In genomic region chr11:38648597-38648996, GRCh38 we compare ENCODE assay signal across 15 cellular contexts.
DNase-seq lines count a peak whose midpoint lies in the region; ATAC-seq, FAIRE-seq and TF ChIP-seq lines count a peak whose summit lies in the region.
"Had no signal": no experiment of that assay in that cellular context is flagged by ENCODE, and none has a peak within 500 bp of the region (broad histone marks: within the 10 kb centered on the region; RNA-seq: fewer than 3 reads in every experiment).

No MANE protein-coding gene starts in this region.

- no peaks in the 10 kb centered on the region for H3K79me2 ChIP-seq in mammary epithelial cell (ENCODE audit: insufficient read depth, low read length)
- no peaks in the 10 kb centered on the region for H3K79me2 ChIP-seq in astrocyte (ENCODE audit: insufficient read depth, low read length)

- no peaks in the 10 kb centered on the region for H3K9me3 ChIP-seq in mammary epithelial cell (replicated peaks; ENCODE audit: insufficient read depth, low read length)
- H3K9me3 ChIP-seq in astrocyte (ENCODE audit: insufficient read depth, low read depth, low read length) = no peaks in the 10 kb centered on the region
- H3K9me3 ChIP-seq in left lung = no peaks in the 10 kb centered on the region
- no peaks in the 10 kb centered on the region for H3K9me3 ChIP-seq in left ventricle myocardium inferior (replicated peaks)
- H3K9me3 ChIP-seq: BLaER1, Caco-2 had no signal

- no peaks in the 10 kb centered on the region for H3K4me1 Mint-ChIP-seq in MCF 10A (ENCODE audit: insufficient read depth, unreplicated experiment)
- H3K4me1 Mint-ChIP-seq in astrocyte (ENCODE audit: low read depth, unreplicated experiment) = no peaks in the 10 kb centered on the region
- H3K4me1 Mint-ChIP-seq: CD8-positive, alpha-beta memory T cell had no signal

- CTCF ChIA-PET in mammary epithelial cell (lab: Charles Lee; ENCODE audit: low non-redundant PET) (no interaction called here), MCF 10A (lab: Yijun Ruan, JAX) (no interaction called here)

- FAIRE-seq in astrocyte (lab: Jason Lieb, UNC) = no peak

- BruUV-seq in mammary epithelial cell (replicated peaks; lab: Mats Ljungman, UMichigan) = no TSS peak
- no TSS peak for BruUV-seq in MCF 10A (replicated peaks; lab: Mats Ljungman, UMichigan)

- intact Hi-C loops in mammary epithelial cell (cut with micrococcal nuclease) (no loop called here), MCF 10A (cut with micrococcal nuclease) (no loop called here), left lung (cut with DNase I) (no loop called here), left ventricle myocardium inferior (cut with micrococcal nuclease) (no loop called here)

- H3K36me3 ChIP-seq in mammary epithelial cell (ENCODE audit: insufficient read depth, low read length) = no peaks in the 10 kb centered on the region
- H3K36me3 ChIP-seq in astrocyte (ENCODE audit: insufficient read depth, low read length) = no peaks in the 10 kb centered on the region
- H3K36me3 ChIP-seq in left lung = no peaks in the 10 kb centered on the region
- H3K36me3 ChIP-seq in left ventricle myocardium inferior = no peaks in the 10 kb centered on the region
- H3K36me3 ChIP-seq: BLaER1 had no signal

- H3K9me3 Mint-ChIP-seq in MCF 10A (ENCODE audit: unreplicated experiment) (no peaks in the 10 kb centered on the region), astrocyte (ENCODE audit: unreplicated experiment) (no peaks in the 10 kb centered on the region)

- H3K27me3 ChIP-seq in mammary epithelial cell (ENCODE audit: insufficient read depth, low read length) (no peaks in the 10 kb centered on the region), astrocyte (ENCODE audit: insufficient read depth, low read length) (no peaks in the 10 kb centered on the region), foreskin keratinocyte (no peaks in the 10 kb centered on the region), left lung (no peaks in the 10 kb centered on the region), left ventricle myocardium inferior (ENCODE audit: low read depth) (no peaks in the 10 kb centered on the region)
- H3K27me3 ChIP-seq: BLaER1 had no signal

- peak; percentile 62 for ATAC-seq in foreskin keratinocyte
- no peak for ATAC-seq in left lung
- ATAC-seq: HCT116 had no signal

- POLR2A ChIA-PET in MCF 10A (lab: Yijun Ruan, JAX) = no interaction called here

- TF ChIP-seq CTCF in mammary epithelial cell (conservative IDR thresholded peaks at IDR 0.05 in 1 of 2, IDR thresholded peaks at IDR 0.05 in 1 of 2; ENCODE audit: extremely low read depth in 1 of 2, insufficient read depth in 1 of 2, low read depth in 1 of 2, low read length in 2 of 2) (no peak), MCF 10A (IDR thresholded peaks at IDR 0.05; ENCODE audit: unreplicated experiment) (no peak), astrocyte (IDR thresholded peaks at IDR 0.05; ENCODE audit: insufficient read depth, low read depth, low read length) (no peak), foreskin keratinocyte (conservative IDR thresholded peaks at IDR 0.05) (no peak), left lung (IDR thresholded peaks at IDR 0.05) (no peak), left ventricle myocardium inferior (IDR thresholded peaks at IDR 0.05; ENCODE audit: borderline replicate concordance) (no peak)

- H3K4me1 ChIP-seq in mammary epithelial cell (ENCODE audit: insufficient read depth, low read length) (no peaks in the 10 kb centered on the region), astrocyte (ENCODE audit: insufficient read depth, low read length) (no peaks in the 10 kb centered on the region), foreskin keratinocyte (no peaks in the 10 kb centered on the region), left lung (no peaks in the 10 kb centered on the region), left ventricle myocardium inferior (no peaks in the 10 kb centered on the region)
- H3K4me1 ChIP-seq: BLaER1, Caco-2 had no signal

- H3K4me2 ChIP-seq in mammary epithelial cell (ENCODE audit: insufficient read depth, low read depth, low read length) (no peak overlapping the region), astrocyte (ENCODE audit: low read length) (no peak overlapping the region)
- H3K4me2 ChIP-seq: BLaER1 had no signal

- dilution Hi-C loops in mammary epithelial cell (cut with HindIII; ENCODE audit: low sequenced_read_pairs) = no loop called here

- H3K4me3 Mint-ChIP-seq in MCF 10A (ENCODE audit: unreplicated experiment) (no peak overlapping the region), astrocyte (ENCODE audit: unreplicated experiment) (no peak overlapping the region)
- H3K4me3 Mint-ChIP-seq: CD8-positive, alpha-beta memory T cell had no signal

- DNase-seq in mammary epithelial cell (peak; percentile 16), MCF 10A (ENCODE audit: unreplicated experiment) (no peak), astrocyte (ENCODE audit: low read depth) (peak; percentile 0), foreskin keratinocyte (peak in 1 of 2 donors; percentile 37), left lung (no peak), NCI-H2081 treated with DMSO at 0.1 percent for 48 hours (lab: John Stamatoyannopoulos, UW) (no peak), left ventricle myocardium inferior (no peak)
- DNase-seq: Caco-2; CD8-positive, alpha-beta memory T cell; DND-41; GDM1 had no signal

- H3K27ac Mint-ChIP-seq in MCF 10A (ENCODE audit: low read depth, unreplicated experiment) = no peak overlapping the region
- no peak overlapping the region for H3K27ac Mint-ChIP-seq in astrocyte (ENCODE audit: unreplicated experiment)
- H3K27ac Mint-ChIP-seq: CD8-positive, alpha-beta memory T cell had no signal

- in situ Hi-C loops in mammary epithelial cell (cut with MboI; ENCODE audit: low sequenced_read_pairs in 2 of 2) = no loop called here

- H3K4me3 ChIP-seq in mammary epithelial cell (replicated peaks in 1 of 3; ENCODE audit: insufficient read depth in 1 of 3, low read depth in 2 of 3, low read length in 3 of 3) = no peak overlapping the region
- no peak overlapping the region for H3K4me3 ChIP-seq in astrocyte (ENCODE audit: insufficient read depth, low read depth, low read length)
- no peak overlapping the region for H3K4me3 ChIP-seq in left lung
- H3K4me3 ChIP-seq in left ventricle myocardium inferior = no peak overlapping the region
- H3K4me3 ChIP-seq: BLaER1 had no signal

- H2AFZ ChIP-seq in mammary epithelial cell (ENCODE audit: low read depth, low read length) = no peak overlapping the region
- H2AFZ ChIP-seq in astrocyte (ENCODE audit: low read depth, low read length) = no peak overlapping the region

- H4K20me1 ChIP-seq in mammary epithelial cell (ENCODE audit: insufficient read depth, low read length) (no peaks in the 10 kb centered on the region), astrocyte (ENCODE audit: insufficient read depth, low read length) (no peaks in the 10 kb centered on the region)
- H4K20me1 ChIP-seq: BLaER1 had no signal

- H3K9ac ChIP-seq in mammary epithelial cell (ENCODE audit: insufficient read depth, low read length) (no peak overlapping the region), astrocyte (ENCODE audit: low read length) (no peak overlapping the region)
- H3K9ac ChIP-seq: BLaER1 had no signal

- H3K27me3 Mint-ChIP-seq in MCF 10A (ENCODE audit: insufficient read depth, unreplicated experiment) (no peaks in the 10 kb centered on the region), astrocyte (ENCODE audit: low read depth, unreplicated experiment) (no peaks in the 10 kb centered on the region)
- H3K27me3 Mint-ChIP-seq: CD8-positive, alpha-beta memory T cell had no signal

- H3K36me3 Mint-ChIP-seq in MCF 10A (ENCODE audit: insufficient read depth, unreplicated experiment) (no peaks in the 10 kb centered on the region), astrocyte (ENCODE audit: low read depth, unreplicated experiment) (no peaks in the 10 kb centered on the region)
- H3K36me3 Mint-ChIP-seq: CD8-positive, alpha-beta memory T cell had no signal

- WGBS in mammary epithelial cell (ENCODE audit: low coverage, missing lambda C conversion rate) = 32% methylated on average over 3 of the region's 3 CpGs

- H3K27ac ChIP-seq in mammary epithelial cell (ENCODE audit: insufficient read depth, low read depth, low read length) = no peak overlapping the region
- H3K27ac ChIP-seq in astrocyte (ENCODE audit: low read depth, low read length) = no peak overlapping the region
- H3K27ac ChIP-seq in foreskin keratinocyte = no peak overlapping the region
- H3K27ac ChIP-seq in left lung = no peak overlapping the region
- no peak overlapping the region for H3K27ac ChIP-seq in left ventricle myocardium inferior (replicated peaks)
- H3K27ac ChIP-seq: 22Rv1, BLaER1, HL-60 had no signal

Comparison
In these comparisons a context has a peak if more than half of its experiments do, and no peak if none do; other contexts are left out.
1. DNase-seq: peak in mammary epithelial cell (single experiment) and astrocyte (single experiment); none in MCF 10A (single experiment), left lung (0 of 2), NCI-H2081 treated with DMSO at 0.1 percent for 48 hours (single experiment) and left ventricle myocardium inferior (single experiment).